ENCODE assay signal across 8 cellular contexts in the genomic region with DNA sequence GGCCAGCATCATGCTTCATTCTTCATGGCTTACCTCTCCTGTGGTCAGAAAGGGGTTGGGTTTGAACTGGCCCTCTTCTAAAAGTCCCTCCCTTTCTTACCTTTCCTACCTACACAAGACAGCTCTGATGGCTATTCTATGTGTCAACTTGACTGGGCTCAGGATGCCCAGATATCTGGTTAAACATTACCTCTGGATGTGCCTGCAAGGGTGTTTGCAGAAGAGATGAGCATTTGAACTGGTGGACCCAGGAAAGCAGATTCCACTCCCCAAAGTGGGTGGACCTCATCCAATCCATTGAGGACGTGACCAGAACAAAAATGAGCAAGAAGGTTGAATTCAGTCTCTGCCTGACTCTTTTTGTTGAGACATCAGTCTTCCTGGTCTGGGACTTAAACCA.
"Had no signal": no experiment of that assay in that cellular context is flagged by ENCODE, and none has a peak within 500 bp of the region (broad histone marks: within the 10 kb centered on the region; RNA-seq: fewer than 3 reads in every experiment).

No MANE protein-coding gene starts in this region.

- ATAC-seq: GM12878 had no signal

- FAIRE-seq: G401.6, GM12878, GM12891, GM12892, GM18507, GM19239 had no signal

- H3K4me3 ChIP-seq: GM12878 had no signal

- DNase-seq: GDM1, GF-D8 had no signal
